In genomic region chr14:80996049-80996901, GRCh38 we compare ENCODE assay signal across 7 cellular contexts. TPM values are rescaled to one million over a fixed set of nuclear protein-coding genes. Genes with fewer than 3 reads are reported as not detected.
A peak's percentile ranks its signal among the peaks of the same experiment; 100 is the strongest.
DNase-seq lines count a peak whose midpoint lies in the region; ATAC-seq, FAIRE-seq and TF ChIP-seq lines count a peak whose summit lies in the region.

No MANE protein-coding gene starts in this region.

- no TSS peak for BruUV-seq in GM12878 (replicated peaks; lab: Mats Ljungman, UMichigan)

- H3K9me3 ChIP-seq in GM12878 (replicated peaks; ENCODE audit: control insufficient read depth, insufficient read depth, low read length) (no peaks in the 10 kb centered on the region), smooth muscle cell (replicated peaks; ENCODE audit: low read depth) (no peaks in the 10 kb centered on the region)

- peak; percentile 92 for ATAC-seq in GM12878

- intact Hi-C loops in GM12878 (cut with micrococcal nuclease; ENCODE audit: unreplicated experiment) = loop anchor here (1.0 to 2.0 kb wide), 3 partner anchors 168 to 217 kb away; no protein-coding TSS in a partner anchor

- no peaks in the 10 kb centered on the region for H3F3A ChIP-seq in smooth muscle cell (ENCODE audit: low read depth)

- H3K4me1 ChIP-seq in GM12878 (ENCODE audit: control insufficient read depth, insufficient read depth, low read length) (no peaks in the 10 kb centered on the region), smooth muscle cell (ENCODE audit: low read depth) (no peaks in the 10 kb centered on the region)

- TF ChIP-seq CTCF in GM20000 (IDR thresholded peaks at IDR 0.05; ENCODE audit: extremely low read depth, missing control alignments) (peak; percentile 21), GM12878 (IDR thresholded peaks at IDR 0.05 in 2 of 3, conservative IDR thresholded peaks at IDR 0.05 in 1 of 3; ENCODE audit: control insufficient read depth in 2 of 3, extremely low read depth in 1 of 3, insufficient read depth in 1 of 3, low read depth in 3 of 3, low read length in 3 of 3) (peak; percentile 53 to 59 (median 56)), smooth muscle cell (IDR thresholded peaks at IDR 0.05; ENCODE audit: borderline replicate concordance, insufficient read depth, poor library complexity, severe bottlenecking) (peak; percentile 67)

- no peaks in the 10 kb centered on the region for H3K36me3 ChIP-seq in GM12878 (ENCODE audit: control insufficient read depth in 2 of 2, insufficient read depth in 2 of 2, low read length in 1 of 2)
- no peaks in the 10 kb centered on the region for H3K36me3 ChIP-seq in smooth muscle cell (ENCODE audit: low read depth)

- CTCF ChIA-PET in GM12878 (lab: Yijun Ruan, JAX) = interaction anchor here (0.6 to 4.8 kb wide), 32 partner anchors 9 to 941 kb away, joined by 3 to 96 read pairs (median 4); partner anchors contain the start of gene TSHR

- H3K4me2 ChIP-seq in GM12878 (ENCODE audit: control insufficient read depth, insufficient read depth) (no peak overlapping the region), smooth muscle cell (peak overlapping the region; percentile 30)

- TF ChIP-seq RAD21 in GM12878 (IDR thresholded peaks at IDR 0.05; ENCODE audit: insufficient read depth, low read depth, low read length) = peak; percentile 73

- WGBS in GM12878 (ENCODE audit: insufficient coverage, insufficient replicate concordance, low lambda C conversion rate, missing lambda C conversion rate) = 16% methylated on average over 13 of the region's 13 CpGs
- WGBS in smooth muscle cell (ENCODE audit: low lambda C conversion rate) = 56% methylated on average over 13 of the region's 13 CpGs

- FAIRE-seq in GM12878 (lab: Jason Lieb, UNC) = peak; percentile 97

- H3K4me3 ChIP-seq in GM12878 (no peak overlapping the region), smooth muscle cell (no peak overlapping the region)

- no peaks in the 10 kb centered on the region for H3K79me2 ChIP-seq in GM12878 (ENCODE audit: control insufficient read depth, insufficient read depth, low read length)
- H3K79me2 ChIP-seq in smooth muscle cell (ENCODE audit: low read depth) = no peaks in the 10 kb centered on the region

- no peaks in the 10 kb centered on the region for H3K27me3 ChIP-seq in GM12878 (replicated peaks in 1 of 2; ENCODE audit: control insufficient read depth in 2 of 2, insufficient read depth in 2 of 2, low read length in 1 of 2)
- H3K27me3 ChIP-seq in smooth muscle cell (ENCODE audit: low read depth) = peaks cover 17% of the 10 kb centered on the region

- no peak for TF ChIP-seq EP300 in GM12878 (IDR thresholded peaks at IDR 0.05; ENCODE audit: borderline replicate concordance in 1 of 2, control insufficient read depth in 1 of 2, low read depth in 2 of 2, low read length in 2 of 2)

- POLR2A ChIA-PET in GM12878 (lab: Charles Lee) = no interaction called here

- no peak for TF ChIP-seq POLR2A in GM12878 (IDR thresholded peaks at IDR 0.05; ENCODE audit: low read depth, low read length)

- H3K9ac ChIP-seq in GM12878 (ENCODE audit: control insufficient read depth, insufficient read depth, low read length) (no peak overlapping the region), smooth muscle cell (ENCODE audit: low read depth) (no peak overlapping the region)

- RAD21 ChIA-PET in GM12878 (lab: Charles Lee; ENCODE audit: unreplicated experiment) = interaction anchor here (1.1 to 2.8 kb wide), 10 partner anchors 9 to 468 kb away, joined by 3 to 25 read pairs (median 4); no protein-coding TSS in a partner anchor

- H3K27ac ChIP-seq in GM12878 (ENCODE audit: control insufficient read depth, insufficient read depth) (no peak overlapping the region), smooth muscle cell (ENCODE audit: low read depth) (no peak overlapping the region)

- H2AFZ ChIP-seq in GM12878 (ENCODE audit: control insufficient read depth, low read depth, low read length) = no peak overlapping the region
- H2AFZ ChIP-seq in smooth muscle cell (ENCODE audit: low read depth) = no peak overlapping the region

- H4K20me1 ChIP-seq in GM12878 (ENCODE audit: control insufficient read depth, insufficient read depth) = no peaks in the 10 kb centered on the region
- H4K20me1 ChIP-seq in smooth muscle cell (ENCODE audit: low read depth) = no peaks in the 10 kb centered on the region

- SMC1A ChIA-PET in GM12878 (lab: Charles Lee; ENCODE audit: uncharacterized antibody, unreplicated experiment) = interaction anchor here (0.9 to 2.6 kb wide), 12 partner anchors 9 to 468 kb away, joined by 3 to 27 read pairs (median 6); no protein-coding TSS in a partner anchor

- DNase-seq in ELF-1 (ENCODE audit: low read depth, low spot score) = peak; percentile 11
- peak; percentile 63 for DNase-seq in GM20000 (ENCODE audit: low spot score)
- peak; percentile 71 for DNase-seq in HT1080 (ENCODE audit: low read depth)
- DNase-seq in NOMO-1 treated with DMSO at 0.1 percent for 48 hours (lab: John Stamatoyannopoulos, UW; ENCODE audit: unreplicated experiment) = peak; percentile 85
- DNase-seq in GM12878 (ENCODE audit: low read depth, low spot score) = no peak
- peak; percentile 8 to 82 for DNase-seq in hippocampal formation (lab: John Stamatoyannopoulos, UW)
- DNase-seq in smooth muscle cell (lab: John Stamatoyannopoulos, UW; ENCODE audit: unreplicated experiment) = no peak

- in situ Hi-C loops in GM12878 (cut with MboI) = loop anchor here (5.0 kb wide), 1 partner anchor 176 kb away; no protein-coding TSS in a partner anchor

TF ChIP-seq in GM12878, 131 proteins besides CTCF, POLR2A, EP300 and RAD21:
- TF ChIP-seq POU2F2 (IDR thresholded peaks at IDR 0.05; ENCODE audit: borderline replicate concordance, low read depth, low read length) (no peak), SMC3 (IDR thresholded peaks at IDR 0.05; ENCODE audit: borderline replicate concordance, low read length) (peak; percentile 79)
TF ChIP-seq in GM12878: peak in this region for 1.

RNA-seq across cellular contexts. Expression of gene TSHR, which starts 40.9 kb away (rescaled TPM):
- not detected in 2 replicates for total RNA-seq in HT1080 (2014; rRNA removed; shearing (Covaris generic))
- not detected in 2 replicates for polyA plus RNA-seq in HT1080 (2015; cell fraction: cytosol; rRNA removed)
- not detected in 2 replicates for polyA plus RNA-seq in HT1080 (2015; cell fraction: nucleus; rRNA removed)
- not detected in 2 replicates for total RNA-seq in GM12878 (2013; cell fraction: nucleolus; rRNA removed)
- total RNA-seq in GM12878 (2014; rRNA removed) (0.06 TPM in 1 of 2 replicates, not detected in the other), GM12878 (2014; rRNA removed; fragmentation: Illumina TruSeq; extraction: Trizol) (not detected in 2 replicates), GM12878 (2021) (not detected in 2 replicates), smooth muscle cell (not detected in 2 replicates)
- polyA plus RNA-seq in GM12878 (2011; ENCODE audit: low read depth) = not detected
- polyA plus RNA-seq in GM12878 (2011; rRNA removed) (not detected in 2 replicates), GM12878 (2014; fragmentation: Illumina TruSeq; extraction: Trizol) (not detected in 2 replicates), GM12878 (2014; fragmentation: Nextera tagmentation; extraction: Ambion mirVana) (not detected), GM12878 (2014; rRNA removed) (not detected in 2 replicates), GM12878 (2016; fragmentation: Nextera tagmentation; extraction: Ambion mirVana) (under 1 TPM in 1 of 2 experiments, not detected in 1; 0.31 TPM), smooth muscle cell (0.53 TPM in 1 of 2 replicates, not detected in the other)
- polyA plus RNA-seq in GM12878 (2011; cell fraction: cytosol; rRNA removed) = not detected in 2 replicates
- not detected in 2 replicates for polyA plus RNA-seq in GM12878 (2011; cell fraction: nucleus; rRNA removed)
- 0.14 and 0.20 TPM in 2 replicates for polyA plus RNA-seq in GM12878 (2012)
- not detected in 2 replicates for polyA minus RNA-seq in GM12878 (2011; rRNA and poly(A)+ RNA removed)
- polyA minus RNA-seq in GM12878 (2011; cell fraction: cytosol; rRNA and poly(A)+ RNA removed) = not detected in 2 replicates
- not detected in 2 replicates for polyA minus RNA-seq in GM12878 (2011; cell fraction: nucleus; rRNA and poly(A)+ RNA removed)

RNA-seq across cellular contexts. Expression of gene CEP128, which starts 54.7 kb away (rescaled TPM):
- total RNA-seq in HT1080 (2014; rRNA removed; shearing (Covaris generic)) = 5.0 and 6.4 TPM in 2 replicates
- 4.3 and 4.5 TPM in 2 replicates for polyA plus RNA-seq in HT1080 (2015; cell fraction: cytosol; rRNA removed)
- 12.7 and 13.6 TPM in 2 replicates for polyA plus RNA-seq in HT1080 (2015; cell fraction: nucleus; rRNA removed)
- total RNA-seq in GM12878 (2013; cell fraction: nucleolus; rRNA removed) = 25.0 and 28.0 TPM in 2 replicates
- total RNA-seq in GM12878 (2014; rRNA removed) = 3.6 and 4.3 TPM in 2 replicates
- total RNA-seq in GM12878 (2014; rRNA removed; fragmentation: Illumina TruSeq; extraction: Trizol) = 4.7 and 5.9 TPM in 2 replicates
- total RNA-seq in GM12878 (2021) = 6.7 and 7.7 TPM in 2 replicates
- 1.9 TPM for polyA plus RNA-seq in GM12878 (2011; ENCODE audit: low read depth)
- polyA plus RNA-seq in GM12878 (2011; rRNA removed) = 2.6 and 3.6 TPM in 2 replicates
- 0.91 and 2.2 TPM in 2 replicates for polyA plus RNA-seq in GM12878 (2011; cell fraction: cytosol; rRNA removed)
- polyA plus RNA-seq in GM12878 (2011; cell fraction: nucleus; rRNA removed) = 5.1 and 6.1 TPM in 2 replicates
- polyA plus RNA-seq in GM12878 (2012) = 2.4 and 2.5 TPM in 2 replicates
- 3.3 and 4.8 TPM in 2 replicates for polyA plus RNA-seq in GM12878 (2014; fragmentation: Illumina TruSeq; extraction: Trizol)
- polyA plus RNA-seq in GM12878 (2014; fragmentation: Nextera tagmentation; extraction: Ambion mirVana) = 1 to 10 TPM; 1.1 to 2.4 TPM
- 1.4 and 1.7 TPM in 2 replicates for polyA plus RNA-seq in GM12878 (2014; rRNA removed)
- polyA plus RNA-seq in GM12878 (2016; fragmentation: Nextera tagmentation; extraction: Ambion mirVana) = 1 to 10 TPM; 5.6 to 6.7 TPM
- 8.0 and 11.2 TPM in 2 replicates for polyA minus RNA-seq in GM12878 (2011; rRNA and poly(A)+ RNA removed)
- polyA minus RNA-seq in GM12878 (2011; cell fraction: cytosol; rRNA and poly(A)+ RNA removed) = 1.2 and 3.7 TPM in 2 replicates
- 13.7 and 26.2 TPM in 2 replicates for polyA minus RNA-seq in GM12878 (2011; cell fraction: nucleus; rRNA and poly(A)+ RNA removed)
- 2.0 and 4.4 TPM in 2 replicates for total RNA-seq in smooth muscle cell
- polyA plus RNA-seq in smooth muscle cell = 2.7 and 5.1 TPM in 2 replicates

Comparison
In these comparisons a context has a peak if more than half of its experiments do, and no peak if none do; other contexts are left out.
1. DNase-seq: peak in ELF-1 (single experiment), GM20000 (single experiment), HT1080 (single experiment), NOMO-1 treated with DMSO at 0.1 percent for 48 hours (single experiment) and hippocampal formation (2 of 2); none in GM12878 (single experiment) and smooth muscle cell (single experiment).
2. Peak in every context shown above with its lines, with median percentiles within 50 percentile points of each other: CTCF ChIP-seq.